18 cellular contexts compared by ENCODE assay signal in genomic region chr12:39937119-39937518, GRCh38.
DNase-seq lines count a peak whose midpoint lies in the region; ATAC-seq, FAIRE-seq and TF ChIP-seq lines count a peak whose summit lies in the region.
"Had no signal": no experiment of that assay in that cellular context is flagged by ENCODE, and none has a peak within 500 bp of the region (broad histone marks: within the 10 kb centered on the region; RNA-seq: fewer than 3 reads in every experiment).

No MANE protein-coding gene starts in this region.

- CTCF ChIA-PET in K562 (lab: Yijun Ruan, JAX; ENCODE audit: low intra/inter-chr PET ratio): no interaction called here

- ATAC-seq in K562: peak; percentile 75
- peak; percentile 28 for ATAC-seq in mucosa of descending colon

- no peak for TF ChIP-seq RAD21 in K562 (CRISPR knock-in tag; conservative IDR thresholded peaks at IDR 0.05 in 1 of 2, IDR thresholded peaks at IDR 0.05 in 1 of 2)

- TF ChIP-seq EP300 in K562 (IDR thresholded peaks at IDR 0.05; ENCODE audit: low read length) (peak; percentile 48; the same call in 1 of the 2 replicates), tibial nerve (IDR thresholded peaks at IDR 0.05) (no peak)

- in situ Hi-C loops in K562 (cut with MboI): no loop called here

- DNase-seq in K562 (ENCODE audit: extremely low read depth in 1 of 4, low spot score in 3 of 4) (peak in 2 of 4 experiments; percentile 23 to 56), colonic mucosa (peak; percentile 67), mucosa of descending colon (peak in 1 of 3 donors; percentile 12), tibial nerve (ENCODE audit: low spot score in 2 of 2) (no peak), GM03348 (ENCODE audit: low spot score) (no peak), iPS-NIHi7 (ENCODE audit: extremely low spot score) (no peak)
- DNase-seq: C1 segment of cervical spinal cord; Calu3; CD4-positive, alpha-beta memory T cell; COR-L47; DMS53; DMS79 treated with DMSO at 0.1 percent for 48 hours; GF-D8; GM23248; H7; HCEC 1CT had no signal

- TF ChIP-seq POLR2A in K562 (conservative IDR thresholded peaks at IDR 0.05) (no peak), tibial nerve (IDR thresholded peaks at IDR 0.05) (no peak)

- no peak for TF ChIP-seq CTCF in K562 (IDR thresholded peaks at IDR 0.05 in 2 of 3, conservative IDR thresholded peaks at IDR 0.05 in 1 of 3; ENCODE audit: insufficient read depth in 2 of 3, low read depth in 1 of 3, low read length in 3 of 3)
- no peak for TF ChIP-seq CTCF in colonic mucosa (IDR thresholded peaks at IDR 0.05)
- TF ChIP-seq CTCF in mucosa of descending colon (IDR thresholded peaks at IDR 0.05): no peak
- TF ChIP-seq CTCF in tibial nerve (IDR thresholded peaks at IDR 0.05): no peak

- 6% methylated on average over 1 of the region's 1 CpG for WGBS in K562 (ENCODE audit: insufficient coverage, low coverage, missing lambda C conversion rate)
- WGBS in tibial nerve, 2 donors: 96% methylated on average over 1 of the region's 1 CpG

- H3K4me2 ChIP-seq in K562 (ENCODE audit: insufficient read depth, low read length): no peak overlapping the region

- H3K9me3 ChIP-seq in K562 (replicated peaks; ENCODE audit: control insufficient read depth, insufficient read depth, low read depth, low read length): no peaks in the 10 kb centered on the region
- H3K9me3 ChIP-seq in colonic mucosa: no peaks in the 10 kb centered on the region
- no peaks in the 10 kb centered on the region for H3K9me3 ChIP-seq in mucosa of descending colon
- no peaks in the 10 kb centered on the region for H3K9me3 ChIP-seq in tibial nerve

- H3K9ac ChIP-seq in K562 (ENCODE audit: insufficient read depth in 1 of 2, low read depth in 2 of 2, low read length in 2 of 2): no peak overlapping the region
- H3K9ac ChIP-seq in colonic mucosa (ENCODE audit: low read depth in 2 of 2, low read length in 2 of 2): no peak overlapping the region
- H3K9ac ChIP-seq: GM23248 had no signal

- no peak overlapping the region for H3K4me3 ChIP-seq in K562
- H3K4me3 ChIP-seq in colonic mucosa: no peak overlapping the region
- H3K4me3 ChIP-seq in mucosa of descending colon: no peak overlapping the region
- H3K4me3 ChIP-seq in tibial nerve: no peak overlapping the region
- H3K4me3 ChIP-seq: GM23248 had no signal

- no peaks in the 10 kb centered on the region for H4K20me1 ChIP-seq in K562 (replicated peaks; ENCODE audit: control insufficient read depth, insufficient read depth, low read length)

- intact Hi-C loops in K562 (cut with micrococcal nuclease) (no loop called here), colonic mucosa (cut with DNase I) (no loop called here), mucosa of descending colon (cut with DNase I, micrococcal nuclease) (no loop called here)

- H3K9me1 ChIP-seq in K562 (ENCODE audit: control insufficient read depth, insufficient read depth, low read length): no peaks in the 10 kb centered on the region

- H3K27me3 ChIP-seq in K562 (ENCODE audit: control insufficient read depth in 2 of 2, insufficient read depth in 2 of 2, low read length in 2 of 2) (no peaks in the 10 kb centered on the region), colonic mucosa (no peaks in the 10 kb centered on the region), tibial nerve (no peaks in the 10 kb centered on the region)

- H3K36me3 ChIP-seq in K562 (ENCODE audit: control insufficient read depth, insufficient read depth, low read length): no peaks in the 10 kb centered on the region
- no peaks in the 10 kb centered on the region for H3K36me3 ChIP-seq in colonic mucosa
- H3K36me3 ChIP-seq in mucosa of descending colon (ENCODE audit: low read depth): no peaks in the 10 kb centered on the region
- H3K36me3 ChIP-seq in tibial nerve: no peaks in the 10 kb centered on the region

- H3K4me1 ChIP-seq in K562 (replicated peaks in 1 of 2; ENCODE audit: control insufficient read depth in 2 of 2, insufficient read depth in 2 of 2, low read length in 2 of 2) (peaks cover 0 to 10% of the 10 kb centered on the region in 2 experiments; a peak in 2 of 5 replicates), colonic mucosa (no peaks in the 10 kb centered on the region), mucosa of descending colon (ENCODE audit: low read depth) (no peaks in the 10 kb centered on the region), tibial nerve (peaks cover 0 to 3% (median 0%) of the 10 kb centered on the region in 4 donors)

- H3K27ac ChIP-seq in K562 (ENCODE audit: extremely low read depth, low read depth, low read length) (no peak overlapping the region), colonic mucosa (no peak overlapping the region), tibial nerve (no peak overlapping the region)
- H3K27ac ChIP-seq: GM23248 had no signal

- POLR2A ChIA-PET in K562 (lab: Yijun Ruan, JAX): no interaction called here

- no peak overlapping the region for H2AFZ ChIP-seq in K562 (ENCODE audit: low read depth, low read length)
- H2AFZ ChIP-seq: GM23248 had no signal

- peak; percentile 73 for FAIRE-seq in K562 (lab: Jason Lieb, UNC)
- FAIRE-seq: GM12892, H1 had no signal

- no peaks in the 10 kb centered on the region for H3K79me2 ChIP-seq in K562 (ENCODE audit: control insufficient read depth, insufficient read depth, low read length)

- BruUV-seq in K562 (replicated peaks; lab: Mats Ljungman, UMichigan): no TSS peak

TF ChIP-seq in K562, 482 proteins besides CTCF, POLR2A, EP300 and RAD21 (continues in another document):
- TF ChIP-seq RCOR1 (IDR thresholded peaks at IDR 0.05; ENCODE audit: borderline replicate concordance in 1 of 2, low read depth in 2 of 2, low read length in 2 of 2) (0 out of 4 replicates have a peak, but pooled peaks of 1 of the 2 experiments have one; percentile 20), PML (IDR thresholded peaks at IDR 0.05; ENCODE audit: low read length) (peak; percentile 30; the same call in 1 of the 2 replicates), POLR3A (IDR thresholded peaks at IDR 0.05; ENCODE audit: borderline replicate concordance, extremely low read depth, insufficient read depth, insufficient read length) (no peak), SRSF3 (IDR thresholded peaks at IDR 0.05; ENCODE audit: insufficient read depth, low read length) (no peak), CBFA2T3 (IDR thresholded peaks at IDR 0.05) (peak; percentile 72), ZNF512 (tag; IDR thresholded peaks at IDR 0.05) (no peak), MEIS2 (IDR thresholded peaks at IDR 0.05; ENCODE audit: partially characterized antibody) (peak; percentile 91), CTBP1 (IDR thresholded peaks at IDR 0.05; ENCODE audit: borderline replicate concordance) (peak; percentile 24; the same call in 1 of the 2 replicates), STAT5A (IDR thresholded peaks at IDR 0.05; ENCODE audit: borderline replicate concordance, low read length) (peak; percentile 62), SOX6 (IDR thresholded peaks at IDR 0.05) (peak; percentile 58; the same call in 1 of the 2 replicates), DPF2 (IDR thresholded peaks at IDR 0.05) (peak; percentile 62; the same call in 1 of the 2 replicates), PHF20 (IDR thresholded peaks at IDR 0.05; ENCODE audit: partially characterized antibody) (no peak), E4F1 (CRISPR knock-in tag; IDR thresholded peaks at IDR 0.05; ENCODE audit: borderline replicate concordance) (no peak), RBM25 (IDR thresholded peaks at IDR 0.05; ENCODE audit: low read depth, low read length, severe bottlenecking) (no peak), KAT8 (IDR thresholded peaks at IDR 0.05; ENCODE audit: low read depth) (no peak), MTA2 (IDR thresholded peaks at IDR 0.05; ENCODE audit: low read depth) (peak; percentile 43; the same call in 1 of the 2 replicates), TEAD4 (IDR thresholded peaks at IDR 0.05; ENCODE audit: low read length) (peak; percentile 78), TEAD4 (CRISPR knock-in tag; IDR thresholded peaks at IDR 0.05; ENCODE audit: borderline replicate concordance) (no peak), GTF2F1 (IDR thresholded peaks at IDR 0.05; ENCODE audit: low read depth, low read length) (no peak), PHF8 (IDR thresholded peaks at IDR 0.05; ENCODE audit: borderline replicate concordance, low read length) (no peak), HLTF (IDR thresholded peaks at IDR 0.05) (no peak), TAL1 (IDR thresholded peaks at IDR 0.05) (peak; percentile 68), NCOR1 (IDR thresholded peaks at IDR 0.05) (peak; percentile 52), CREBBP (IDR thresholded peaks at IDR 0.05; ENCODE audit: low read depth, low read length) (no peak), MYNN (IDR thresholded peaks at IDR 0.05) (no peak), MYNN (CRISPR knock-in tag; IDR thresholded peaks at IDR 0.05) (no peak)
